30 cellular contexts compared by ENCODE assay signal in the genomic region with DNA sequence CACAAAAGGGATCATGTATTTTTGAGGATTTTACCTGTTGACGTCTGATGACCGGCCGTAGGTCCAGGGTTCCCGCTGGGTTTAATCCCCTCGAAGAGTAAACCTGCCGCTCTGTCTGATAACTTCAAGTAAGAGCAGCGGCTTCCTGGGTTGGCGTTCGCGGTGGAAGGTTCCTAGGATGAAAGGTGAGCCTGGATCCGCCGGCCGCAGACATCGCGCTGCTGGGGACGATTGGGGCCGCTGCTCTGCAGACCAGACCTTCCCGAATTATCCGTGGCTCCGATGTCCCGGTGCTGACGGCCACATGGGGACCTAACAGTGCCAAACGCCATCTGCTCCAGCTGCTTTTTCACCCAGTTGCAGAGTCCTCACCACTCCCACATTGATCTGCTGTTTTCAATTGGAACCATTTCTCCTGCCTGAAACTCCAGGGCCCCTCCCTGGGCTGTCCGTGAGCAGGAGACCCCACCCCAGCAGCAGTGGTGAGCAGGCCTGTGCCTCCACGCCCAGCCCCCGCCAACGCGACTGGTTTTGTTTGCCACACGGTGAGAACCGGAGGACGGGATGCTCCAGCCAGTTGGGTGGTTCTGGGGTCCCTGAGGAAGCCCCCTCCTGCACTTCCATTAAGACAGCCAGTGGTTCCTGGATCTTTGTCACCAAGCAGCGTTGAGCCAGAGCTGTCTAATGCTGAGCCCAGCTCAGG.
"Had no signal": no experiment of that assay in that cellular context is flagged by ENCODE, and none has a peak within 500 bp of the region (broad histone marks: within the 10 kb centered on the region; RNA-seq: fewer than 3 reads in every experiment).

No MANE protein-coding gene starts in this region.

- H3K27ac Mint-ChIP-seq: dendritic cell treated with granulocyte-macrophage colony-stimulating factor and Interleukin-4, amounts not matched to agents 40 ng/mL and 50 ng/mL, for 4 days; endodermal cell; stimulated activated memory B cell treated with anti-CD40 and anti-IgM and Interleukin-4, amounts not matched to agents 10 μg/mL and 1 μg/mL and 100 μg/mL, for 72 hours had no signal

- H3K36me3 ChIP-seq: uterus had no signal

- H3K27ac ChIP-seq: colonic mucosa, heart right ventricle, left ventricle myocardium inferior, lower lobe of right lung, psoas muscle, thoracic aorta, tibial nerve, upper lobe of left lung had no signal

- H3K27me3 ChIP-seq: colonic mucosa, esophagus squamous epithelium, heart right ventricle, tibial nerve, upper lobe of left lung, uterus had no signal

- H3K4me3 Mint-ChIP-seq: central memory CD8-positive, alpha-beta T cell; dendritic cell treated with granulocyte-macrophage colony-stimulating factor and Interleukin-4, amounts not matched to agents 40 ng/mL and 50 ng/mL, for 4 days; endodermal cell; natural killer cell treated with Interleukin-12 subunit alpha and Interleukin-12 subunit beta and Interleukin-15 and Interleukin-18, amount 100 ng/mL, for 72 hours; neural crest cell; stimulated activated memory B cell treated with anti-CD40 and anti-IgM and Interleukin-4, amounts not matched to agents 10 μg/mL and 1 μg/mL and 100 μg/mL, for 72 hours had no signal

- H3K36me3 Mint-ChIP-seq: natural killer cell treated with Interleukin-12 subunit alpha and Interleukin-12 subunit beta and Interleukin-15 and Interleukin-18, amount 100 ng/mL, for 72 hours had no signal

- DNase-seq: colonic mucosa; effector CD8-positive, alpha-beta T cell; endodermal cell; erythroblast; esophagus squamous epithelium; foreskin melanocyte; glutamatergic neuron; heart right ventricle; hippocampal formation; kidney glomerular epithelial cell; left colon; left ventricle myocardium inferior; lower lobe of right lung; psoas muscle; retina; stimulated activated CD4-positive, alpha-beta T cell treated with anti-CD3 and anti-CD28 coated beads, Interleukin-2, amount 100 ng/mL, for 24 hours; stimulated activated CD4-positive, alpha-beta T cell treated with anti-CD3 and anti-CD28 coated beads, Interleukin-4, amount 100 ng/mL, for 24 hours; stimulated activated naive CD8-positive, alpha-beta T cell treated with anti-CD3 and anti-CD28 coated beads, Interleukin-15, Interleukin-2, amounts not matched to agents 100 U/mL and 50 U/mL, for 24 hours; substantia nigra; uterus had no signal

- H3K9me3 Mint-ChIP-seq: central memory CD8-positive, alpha-beta T cell; dendritic cell treated with granulocyte-macrophage colony-stimulating factor and Interleukin-4, amounts not matched to agents 40 ng/mL and 50 ng/mL, for 4 days; endodermal cell; natural killer cell treated with Interleukin-12 subunit alpha and Interleukin-12 subunit beta and Interleukin-15 and Interleukin-18, amount 100 ng/mL, for 72 hours; neural crest cell; stimulated activated memory B cell treated with anti-CD40 and anti-IgM and Interleukin-4, amounts not matched to agents 10 μg/mL and 1 μg/mL and 100 μg/mL, for 72 hours had no signal

- H3K27me3 Mint-ChIP-seq: central memory CD8-positive, alpha-beta T cell; dendritic cell treated with granulocyte-macrophage colony-stimulating factor and Interleukin-4, amounts not matched to agents 40 ng/mL and 50 ng/mL, for 4 days; natural killer cell treated with Interleukin-12 subunit alpha and Interleukin-12 subunit beta and Interleukin-15 and Interleukin-18, amount 100 ng/mL, for 72 hours; stimulated activated memory B cell treated with anti-CD40 and anti-IgM and Interleukin-4, amounts not matched to agents 10 μg/mL and 1 μg/mL and 100 μg/mL, for 72 hours had no signal

- ATAC-seq: heart right ventricle; left colon; lower lobe of right lung; natural killer cell treated with Interleukin-12 subunit alpha and Interleukin-12 subunit beta and Interleukin-15 and Interleukin-18, amount 100 ng/mL, for 72 hours; psoas muscle; sciatic nerve; stimulated activated memory B cell treated with anti-CD40 and anti-IgM and Interleukin-4, amounts not matched to agents 10 μg/mL and 1 μg/mL and 100 μg/mL, for 72 hours; stimulated activated naive CD8-positive, alpha-beta T cell treated with anti-CD3 and anti-CD28 coated beads, Interleukin-15, Interleukin-2, amounts not matched to agents 100 U/mL and 50 U/mL, for 24 hours had no signal

- H3K9me3 ChIP-seq: colonic mucosa, esophagus squamous epithelium, heart right ventricle, left ventricle myocardium inferior, lower lobe of right lung, psoas muscle, thoracic aorta, tibial nerve, upper lobe of left lung, uterus had no signal

- H3K4me1 Mint-ChIP-seq: central memory CD8-positive, alpha-beta T cell; endodermal cell; neural crest cell; stimulated activated memory B cell treated with anti-CD40 and anti-IgM and Interleukin-4, amounts not matched to agents 10 μg/mL and 1 μg/mL and 100 μg/mL, for 72 hours had no signal

- H3K4me1 ChIP-seq: colonic mucosa, heart right ventricle, left ventricle myocardium inferior, lower lobe of right lung, psoas muscle, upper lobe of left lung had no signal

- FAIRE-seq: islet of Langerhans had no signal

- H3K4me3 ChIP-seq: colonic mucosa, esophagus squamous epithelium, heart right ventricle, left ventricle myocardium inferior, lower lobe of right lung, psoas muscle, thoracic aorta, tibial nerve, upper lobe of left lung, uterus had no signal
